ENCODE assay signal across 22 cellular contexts in the genomic region with DNA sequence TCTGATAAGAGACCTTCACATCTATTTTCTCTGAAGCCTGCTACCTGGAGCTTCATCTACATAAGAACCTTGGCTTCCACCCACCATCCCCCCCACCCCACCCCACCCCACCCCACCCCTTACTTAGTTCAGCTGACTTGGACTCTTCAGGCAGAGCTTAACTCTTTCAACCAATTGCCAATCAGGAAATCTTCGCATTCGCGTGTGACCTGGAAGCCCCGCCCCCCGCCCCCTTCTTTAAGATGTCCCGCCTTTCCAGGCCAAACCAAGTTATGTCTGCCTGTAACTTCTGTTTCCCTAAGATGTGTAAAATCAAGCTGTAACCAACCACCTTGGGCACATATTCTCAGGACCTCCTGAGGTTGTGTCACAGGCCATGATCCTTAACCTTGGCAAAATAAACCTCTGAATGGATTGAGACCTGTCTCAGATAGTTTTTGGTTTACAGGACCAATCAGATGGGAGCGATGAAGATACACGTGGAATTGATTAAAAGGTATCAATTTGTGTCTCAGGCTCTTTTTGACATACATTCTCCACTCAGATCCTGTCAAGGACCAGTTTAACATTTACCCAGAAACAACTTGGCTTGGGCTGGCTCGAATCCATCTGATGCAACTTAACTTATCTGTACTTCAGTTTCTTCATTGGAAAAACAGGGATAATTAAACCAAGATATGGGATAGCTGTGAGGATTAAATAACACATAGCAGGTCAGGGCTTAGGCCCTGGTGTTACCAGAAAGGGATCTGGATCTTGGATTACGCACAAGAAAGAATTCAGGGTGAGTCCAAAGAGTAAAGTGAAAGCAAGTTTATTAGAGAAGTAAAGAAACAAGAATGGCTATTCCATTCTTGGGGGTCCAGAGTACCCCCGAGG. TPM values are rescaled to one million over a fixed set of nuclear protein-coding genes. Genes with fewer than 3 reads are reported as not detected.
DNase-seq lines count a peak whose midpoint lies in the region; ATAC-seq and TF ChIP-seq lines count a peak whose summit lies in the region.
"Had no signal": no experiment of that assay in that cellular context is flagged by ENCODE, and none has a peak within 500 bp of the region (broad histone marks: within the 10 kb centered on the region; RNA-seq: fewer than 3 reads in every experiment).

No MANE protein-coding gene starts in this region.

- H3K9ac ChIP-seq in HUES64 (ENCODE audit: low read depth, low read length), result no peak overlapping the region
- H3K9ac ChIP-seq in trophoblast cell (ENCODE audit: low read length), result no peak overlapping the region

- no peak overlapping the region for H3K14ac ChIP-seq in trophoblast cell (ENCODE audit: low read length)

- no peak for TF ChIP-seq POLR2A in gastroesophageal sphincter (IDR thresholded peaks at IDR 0.05)

- peak overlapping the region; percentile 39 for H2BK120ac ChIP-seq in trophoblast cell (ENCODE audit: insufficient read depth, low read length, poor library complexity)

- CTCF ChIA-PET in activated CD4-positive, alpha-beta memory T cell treated with anti-CD3 and anti-CD28 coated beads, Interleukin-2, amount 10 ng/mL, durations not matched to agents 7 days and 5 days (lab: Charles Lee), result interaction anchor here (5.3 kb wide), 1 partner anchor 289 kb away, joined by 51 read pairs; no protein-coding TSS in a partner anchor
- CTCF ChIA-PET in activated CD4-positive, alpha-beta memory T cell treated with anti-CD3 and anti-CD28 coated beads for 36 hours (lab: Charles Lee), result interaction anchor here (0.6 to 4.5 kb wide), 4 partner anchors 13 to 399 kb away, joined by 3 to 29 read pairs (median 5); no protein-coding TSS in a partner anchor

- peaks cover 3% of the 10 kb centered on the region for H3K79me1 ChIP-seq in trophoblast cell (ENCODE audit: low read length)

- TF ChIP-seq EP300 in gastroesophageal sphincter (IDR thresholded peaks at IDR 0.05), result no peak

- ATAC-seq in gastroesophageal sphincter, result no peak
- ATAC-seq: SK-N-SH treated with all-trans-retinoic acid at 6 μM for 48 hours had no signal

- H2AK5ac ChIP-seq in trophoblast cell (ENCODE audit: low read length), result no peak overlapping the region

- no peak for DNase-seq in activated CD4-positive, alpha-beta memory T cell treated with anti-CD3 and anti-CD28 coated beads, Interleukin-2, amount 10 ng/mL, durations not matched to agents 7 days and 5 days
- no peak for DNase-seq in activated CD4-positive, alpha-beta memory T cell treated with anti-CD3 and anti-CD28 coated beads for 36 hours
- no peak for DNase-seq in trophoblast cell
- DNase-seq in stimulated activated CD4-positive, alpha-beta T cell treated with anti-CD3 and anti-CD28 coated beads, Interleukin-12 subunit alpha, Interleukin-12 subunit beta, amount 100 ng/mL, for 4 hours, result no peak
- no peak for DNase-seq in putamen (ENCODE audit: low spot score)
- no peak for DNase-seq in CD1c-positive myeloid dendritic cell (ENCODE audit: extremely low spot score)
- DNase-seq: activated CD4-positive, CD25-positive, alpha-beta regulatory T cell; activated effector memory CD4-positive, alpha-beta T cell treated with Interleukin-2 at 50 U/mL for 16 hours; amygdala; BE2C; Calu3; midbrain; NCI-H1417; NCI-H510A treated with DMSO at 0.1 percent for 48 hours; nephron progenitor cell; T-helper 9 cell had no signal

- H3K27me3 ChIP-seq in HUES64 (ENCODE audit: insufficient read depth, low read length), result no peaks in the 10 kb centered on the region
- no peaks in the 10 kb centered on the region for H3K27me3 ChIP-seq in gastroesophageal sphincter
- H3K27me3 ChIP-seq in trophoblast cell (ENCODE audit: insufficient read depth, low read length), result no peaks in the 10 kb centered on the region
- H3K27me3 ChIP-seq: BE2C, cardiac muscle cell had no signal

- H3K27ac ChIP-seq in HUES64 (ENCODE audit: low read depth, low read length) (peak overlapping the region; percentile 28; the same call in 1 of the 2 replicates), gastroesophageal sphincter (peak overlapping the region in 3 of 4 donors; percentile 27 to 79 (median 73)), trophoblast cell (ENCODE audit: low read depth, low read length) (no peak overlapping the region)
- H3K27ac ChIP-seq: cardiac muscle cell, RWPE1 had no signal

- no peak overlapping the region for H4K91ac ChIP-seq in trophoblast cell (ENCODE audit: low read depth, low read length)

- H2BK12ac ChIP-seq in trophoblast cell (ENCODE audit: low read length), result peak overlapping the region; percentile 30

- no peak overlapping the region for H2BK5ac ChIP-seq in trophoblast cell (ENCODE audit: low read depth, low read length, poor library complexity)

- H2AFZ ChIP-seq in trophoblast cell (ENCODE audit: insufficient read depth, low read length, poor library complexity), result no peak overlapping the region

- no peak overlapping the region for H4K8ac ChIP-seq in trophoblast cell (ENCODE audit: low read depth, low read length)

- no peak for TF ChIP-seq CTCF in gastroesophageal sphincter (IDR thresholded peaks at IDR 0.05)

- H3K18ac ChIP-seq in trophoblast cell (ENCODE audit: low read length), result no peak overlapping the region

- H3K36me3 Mint-ChIP-seq in activated CD4-positive, alpha-beta memory T cell treated with anti-CD3 and anti-CD28 coated beads, Interleukin-2, amount 10 ng/mL, durations not matched to agents 7 days and 5 days (ENCODE audit: low read depth), result no peaks in the 10 kb centered on the region
- peaks cover 3% of the 10 kb centered on the region for H3K36me3 Mint-ChIP-seq in activated CD4-positive, alpha-beta memory T cell treated with anti-CD3 and anti-CD28 coated beads for 36 hours

- H3K27me3 Mint-ChIP-seq in activated CD4-positive, alpha-beta memory T cell treated with anti-CD3 and anti-CD28 coated beads, Interleukin-2, amount 10 ng/mL, durations not matched to agents 7 days and 5 days, result peaks cover 7% of the 10 kb centered on the region
- H3K27me3 Mint-ChIP-seq in activated CD4-positive, alpha-beta memory T cell treated with anti-CD3 and anti-CD28 coated beads for 36 hours, result peaks cover 6% of the 10 kb centered on the region
- H3K27me3 Mint-ChIP-seq: progenitor cell of endocrine pancreas had no signal

- peaks cover 3% of the 10 kb centered on the region for H3K79me2 ChIP-seq in trophoblast cell (ENCODE audit: control insufficient read depth, insufficient read depth, low read length, poor library complexity)

- H4K12ac ChIP-seq in trophoblast cell (ENCODE audit: low read depth, low read length), result no peak overlapping the region

- POLR2A ChIA-PET in activated CD4-positive, alpha-beta memory T cell treated with anti-CD3 and anti-CD28 coated beads, Interleukin-2, amount 10 ng/mL, durations not matched to agents 7 days and 5 days (lab: Charles Lee), result no interaction called here
- POLR2A ChIA-PET in activated CD4-positive, alpha-beta memory T cell treated with anti-CD3 and anti-CD28 coated beads for 36 hours (lab: Charles Lee), result no interaction called here

- H3K9me3 Mint-ChIP-seq in activated CD4-positive, alpha-beta memory T cell treated with anti-CD3 and anti-CD28 coated beads, Interleukin-2, amount 10 ng/mL, durations not matched to agents 7 days and 5 days, result no peaks in the 10 kb centered on the region
- peaks cover 6% of the 10 kb centered on the region for H3K9me3 Mint-ChIP-seq in activated CD4-positive, alpha-beta memory T cell treated with anti-CD3 and anti-CD28 coated beads for 36 hours

- peaks cover 11% of the 10 kb centered on the region for H3K4me1 Mint-ChIP-seq in activated CD4-positive, alpha-beta memory T cell treated with anti-CD3 and anti-CD28 coated beads, Interleukin-2, amount 10 ng/mL, durations not matched to agents 7 days and 5 days
- peaks cover 10% of the 10 kb centered on the region for H3K4me1 Mint-ChIP-seq in activated CD4-positive, alpha-beta memory T cell treated with anti-CD3 and anti-CD28 coated beads for 36 hours (ENCODE audit: low read depth)

- H3K36me3 ChIP-seq in HUES64 (ENCODE audit: insufficient read depth, low read length), result peaks cover 3% of the 10 kb centered on the region; the same call in 1 of the 2 replicates
- peaks cover 0 to 3% of the 10 kb centered on the region in 2 donors for H3K36me3 ChIP-seq in gastroesophageal sphincter
- no peaks in the 10 kb centered on the region for H3K36me3 ChIP-seq in trophoblast cell (ENCODE audit: control insufficient read depth in 1 of 2, insufficient read depth in 2 of 2, low read length in 2 of 2)
- H3K36me3 ChIP-seq: BE2C, cardiac muscle cell had no signal

- H3K9me3 ChIP-seq in HUES64 (ENCODE audit: insufficient read depth, low read depth, low read length) (no peaks in the 10 kb centered on the region), gastroesophageal sphincter (no peaks in the 10 kb centered on the region), trophoblast cell (ENCODE audit: insufficient read depth, low read depth, low read length) (no peaks in the 10 kb centered on the region)
- H3K9me3 ChIP-seq: BE2C had no signal

- H3K4me1 ChIP-seq in HUES64 (ENCODE audit: insufficient read depth, low read length), result peaks cover 5% of the 10 kb centered on the region; the same call in 1 of the 2 replicates
- H3K4me1 ChIP-seq in gastroesophageal sphincter, result peaks cover 0 to 48% (median 0%) of the 10 kb centered on the region in 3 donors
- H3K4me1 ChIP-seq in trophoblast cell (ENCODE audit: control insufficient read depth in 1 of 2, insufficient read depth in 2 of 2, low read length in 2 of 2), result peaks cover 5% of the 10 kb centered on the region in 2 experiments
- H3K4me1 ChIP-seq: BE2C had no signal

- no peak overlapping the region for H3K4me3 ChIP-seq in HUES64 (ENCODE audit: low read length)
- no peak overlapping the region for H3K4me3 ChIP-seq in gastroesophageal sphincter
- no peak overlapping the region for H3K4me3 ChIP-seq in trophoblast cell (ENCODE audit: low read depth, low read length)
- H3K4me3 ChIP-seq: cardiac muscle cell had no signal

- H3K27ac Mint-ChIP-seq in activated CD4-positive, alpha-beta memory T cell treated with anti-CD3 and anti-CD28 coated beads, Interleukin-2, amount 10 ng/mL, durations not matched to agents 7 days and 5 days, result peak overlapping the region; percentile 42
- H3K27ac Mint-ChIP-seq in activated CD4-positive, alpha-beta memory T cell treated with anti-CD3 and anti-CD28 coated beads for 36 hours, result no peak overlapping the region
- H3K27ac Mint-ChIP-seq: nephron progenitor cell, progenitor cell of endocrine pancreas had no signal

- H3K4me2 ChIP-seq in trophoblast cell (ENCODE audit: low read length), result no peak overlapping the region

- no peak overlapping the region for H3K4me3 Mint-ChIP-seq in activated CD4-positive, alpha-beta memory T cell treated with anti-CD3 and anti-CD28 coated beads, Interleukin-2, amount 10 ng/mL, durations not matched to agents 7 days and 5 days
- no peak overlapping the region for H3K4me3 Mint-ChIP-seq in activated CD4-positive, alpha-beta memory T cell treated with anti-CD3 and anti-CD28 coated beads for 36 hours
- H3K4me3 Mint-ChIP-seq: nephron progenitor cell had no signal

- intact Hi-C loops in activated CD4-positive, alpha-beta memory T cell treated with anti-CD3 and anti-CD28 coated beads for 36 hours (cut with micrococcal nuclease), result no loop called here

- no peak overlapping the region for H3K23ac ChIP-seq in trophoblast cell (ENCODE audit: low read length)

- WGBS in HUES64, result 65% methylated on average over 11 of the region's 11 CpGs
- 85 to 87% methylated on average over 5 of the region's 11 CpGs for WGBS in gastroesophageal sphincter (ENCODE audit: low coverage in 1 of 2), 2 donors
- no CpG with 5 or more reads among the region's 11 CpGs for WGBS in trophoblast cell (ENCODE audit: extremely low coverage, insufficient coverage, insufficient read length)

- no peak overlapping the region for H3K4ac ChIP-seq in trophoblast cell (ENCODE audit: low read depth, low read length)

RNA-seq across cellular contexts. Expression of gene GALNT12, which starts 43.6 kb away (rescaled TPM):
- total RNA-seq in activated CD4-positive, alpha-beta memory T cell treated with anti-CD3 and anti-CD28 coated beads, Interleukin-2, amount 10 ng/mL, durations not matched to agents 7 days and 5 days, result 1 to 10 TPM; 2.0 to 2.2 TPM
- total RNA-seq in activated CD4-positive, alpha-beta memory T cell treated with anti-CD3 and anti-CD28 coated beads for 36 hours, result 1 to 10 TPM; 6.3 to 7.9 TPM
- polyA plus RNA-seq in HUES64 (2013, experiment 1 of 2), result 12.4 TPM
- polyA plus RNA-seq in HUES64 (2013, experiment 2 of 2), result 15.5 TPM
- 10 to 100 TPM; 13.7 to 34.6 (median 15.2) TPM for total RNA-seq in gastroesophageal sphincter
- 3.4 and 3.7 TPM in 2 replicates for polyA plus RNA-seq in trophoblast cell (2013)

RNA-seq across cellular contexts. Expression of gene ANKS6, which starts 54.7 kb away (rescaled TPM):
- 1 to 10 TPM; 2.7 to 4.7 TPM for total RNA-seq in activated CD4-positive, alpha-beta memory T cell treated with anti-CD3 and anti-CD28 coated beads, Interleukin-2, amount 10 ng/mL, durations not matched to agents 7 days and 5 days
- 10 to 100 TPM; 13.0 to 16.0 TPM for total RNA-seq in activated CD4-positive, alpha-beta memory T cell treated with anti-CD3 and anti-CD28 coated beads for 36 hours
- 33.8 TPM for polyA plus RNA-seq in HUES64 (2013, experiment 1 of 2)
- polyA plus RNA-seq in HUES64 (2013, experiment 2 of 2), result 36.1 TPM
- total RNA-seq in gastroesophageal sphincter, result 10 to 100 TPM; 17.6 to 38.4 (median 22.8) TPM
- polyA plus RNA-seq in trophoblast cell (2013), result 12.1 TPM in 2 replicates
